In genomic region chr15:29046281-29046810, GRCh38 we compare ENCODE assay signal across 17 cellular contexts.
"Had no signal": no experiment of that assay in that cellular context is flagged by ENCODE, and none has a peak within 500 bp of the region (broad histone marks: within the 10 kb centered on the region; RNA-seq: fewer than 3 reads in every experiment).

No MANE protein-coding gene starts in this region.

- H3K4me3 Mint-ChIP-seq: activated B cell treated with CpG ODN at 0.5 μM for 24 hours; activated CD4-positive, alpha-beta T cell treated with anti-CD3 and anti-CD28 coated beads for 36 hours; activated T-helper 1 cell treated with anti-CD3 and anti-CD28 coated beads, Interleukin-12 subunit alpha, Interleukin-12 subunit beta, Interleukin-2, Interleukin-4 antibody, amounts not matched to agents 30 ng/mL and 10 ng/mL and 1 ng/mL, durations not matched to agents 14 hours and 24 hours and 36 hours had no signal

- H3K27me3 ChIP-seq: left lung, thyroid gland had no signal

- H3K27me3 Mint-ChIP-seq: activated B cell treated with CpG ODN at 0.5 μM for 24 hours; activated CD4-positive, alpha-beta T cell treated with anti-CD3 and anti-CD28 coated beads for 36 hours; naive thymus-derived CD4-positive, alpha-beta T cell; progenitor cell of endocrine pancreas; T-helper 17 cell had no signal

- H3K9me3 ChIP-seq: heart right ventricle, left lung, thyroid gland had no signal

- H3K4me1 ChIP-seq: heart right ventricle, left lung, thyroid gland had no signal

- H3K4me3 ChIP-seq: heart right ventricle, left lung, lung, SK-N-MC, thyroid gland had no signal

- DNase-seq: activated B cell treated with CpG ODN at 0.5 μM for 24 hours; activated CD4-positive, alpha-beta T cell treated with anti-CD3 and anti-CD28 coated beads, Interleukin-2, amount 50 U/mL, for 4 hours; activated gamma-delta T cell; activated naive CD4-positive, alpha-beta T cell treated with anti-CD3 and anti-CD28 coated beads, Interleukin-2, amount 50 U/mL, for 16 hours; activated T-cell treated with anti-CD3 and anti-CD28 coated beads for 4 hours; heart right ventricle; left lung; naive thymus-derived CD4-positive, alpha-beta T cell; stimulated activated naive CD4-positive, alpha-beta T cell treated with Interleukin-2 at 50 U/mL for 16 hours; SW 1271; T-helper 17 cell; thyroid gland had no signal

- H3K27ac ChIP-seq: heart right ventricle, left lung, SK-N-MC, thyroid gland had no signal

- H3K36me3 ChIP-seq: heart right ventricle, left lung, thyroid gland had no signal

- H3K4me1 Mint-ChIP-seq: activated B cell treated with CpG ODN at 0.5 μM for 24 hours had no signal

- H3K27ac Mint-ChIP-seq: activated B cell treated with CpG ODN at 0.5 μM for 24 hours; activated T-helper 1 cell treated with anti-CD3 and anti-CD28 coated beads, Interleukin-12 subunit alpha, Interleukin-12 subunit beta, Interleukin-2, Interleukin-4 antibody, amounts not matched to agents 30 ng/mL and 10 ng/mL and 1 ng/mL, durations not matched to agents 14 hours and 24 hours and 36 hours; progenitor cell of endocrine pancreas; T-helper 17 cell had no signal

- ATAC-seq: heart right ventricle; left lung; naive thymus-derived CD4-positive, alpha-beta T cell; T-helper 17 cell had no signal

- H3K9me3 Mint-ChIP-seq: activated B cell treated with CpG ODN at 0.5 μM for 24 hours; activated T-helper 1 cell treated with anti-CD3 and anti-CD28 coated beads, Interleukin-12 subunit alpha, Interleukin-12 subunit beta, Interleukin-2, Interleukin-4 antibody, amounts not matched to agents 30 ng/mL and 10 ng/mL and 1 ng/mL, durations not matched to agents 14 hours and 24 hours and 36 hours had no signal
